Comparison of ENCODE assay signal across 12 cellular contexts in the genomic region with DNA sequence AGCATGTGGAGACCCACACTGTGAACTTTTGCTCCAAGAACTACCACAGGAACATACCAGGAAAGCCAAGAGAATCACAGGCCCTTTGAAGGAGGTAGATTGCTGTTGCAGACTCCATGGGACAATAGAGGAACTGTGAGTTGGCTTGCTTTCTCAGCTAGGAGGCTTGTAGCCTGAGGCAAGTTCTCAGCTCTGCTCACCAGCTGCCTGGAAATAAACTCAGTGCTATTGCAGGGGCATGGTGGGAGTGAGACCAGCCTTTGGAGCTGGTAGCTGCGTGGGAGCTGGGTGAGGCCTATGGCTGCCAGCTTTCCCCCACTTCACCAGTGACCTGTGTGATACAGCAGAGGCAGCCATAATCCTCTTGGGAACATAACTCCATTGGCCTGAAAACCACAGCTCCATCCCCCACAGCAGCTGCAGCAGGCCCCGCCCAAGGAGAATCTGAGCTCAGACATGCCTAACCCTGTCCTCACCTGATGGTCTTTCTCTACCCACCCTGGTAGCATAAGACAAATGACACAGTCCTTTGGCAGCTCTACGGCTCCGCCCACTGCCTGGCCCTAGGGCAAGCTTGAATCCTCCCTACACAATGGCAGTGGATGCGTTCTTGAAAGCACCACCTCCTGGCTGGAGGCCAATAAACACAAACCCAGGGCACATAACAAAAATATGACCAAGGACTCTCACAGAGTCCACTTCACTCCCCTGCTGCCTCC.
A peak's percentile ranks its signal among the peaks of the same experiment; 100 is the strongest.
DNase-seq lines count a peak whose midpoint lies in the region; ATAC-seq and TF ChIP-seq lines count a peak whose summit lies in the region.
"Had no signal": no experiment of that assay in that cellular context is flagged by ENCODE, and none has a peak within 500 bp of the region (broad histone marks: within the 10 kb centered on the region; RNA-seq: fewer than 3 reads in every experiment).

No MANE protein-coding gene starts in this region.

- 73% methylated on average over 5 of the region's 5 CpGs; no CpG with 5 or more reads in 1 of the 2 donors for WGBS in transverse colon (ENCODE audit: low coverage in 1 of 2), 2 donors

- intact Hi-C loops in transverse colon (cut with DNase I; ENCODE audit: low total_unique reads), result no loop called here

- H3K36me3 ChIP-seq in transverse colon, result no peaks in the 10 kb centered on the region

- no peak for ATAC-seq in GM19023 (IDR thresholded peaks at IDR 0.05; ENCODE audit: unreplicated experiment)

- no peaks in the 10 kb centered on the region for H3K27me3 ChIP-seq in transverse colon

- TF ChIP-seq EP300 in transverse colon (IDR thresholded peaks at IDR 0.05; ENCODE audit: low read depth), result no peak

- peak; percentile 44 for DNase-seq in DMS153 treated with DMSO at 0.1 percent for 48 hours (lab: John Stamatoyannopoulos, UW; ENCODE audit: unreplicated experiment)
- peak; percentile 56 for DNase-seq in NCI-H1436 treated with DMSO at 0.1 percent for 48 hours (lab: John Stamatoyannopoulos, UW)
- peak; percentile 47 for DNase-seq in NCI-H82 (lab: John Stamatoyannopoulos, UW)
- peak; percentile 94 for DNase-seq in epithelial cell of prostate (ENCODE audit: low read depth, low spot score)
- DNase-seq in HuH-7 (ENCODE audit: low spot score), result no peak
- no peak for DNase-seq in transverse colon
- DNase-seq in central memory CD4-positive, alpha-beta T cell, result no peak
- DNase-seq: amygdala, HCEC 1CT, NCI-H1694 treated with DMSO at 0.1 percent for 48 hours, occipital lobe had no signal

- H3K27ac ChIP-seq in epithelial cell of prostate (peak overlapping the region; percentile 73), transverse colon (no peak overlapping the region)

- H3K4me3 ChIP-seq in transverse colon, result no peak overlapping the region

- in situ Hi-C loops in transverse colon (cut with MboI; ENCODE audit: low pct_ligation_motif_present in 1 of 4, low pct_unique_long_range_greater_than_20kb in 1 of 4, low sequenced_read_pairs in 3 of 4), result no loop called here

- H3K9me3 ChIP-seq in transverse colon, result no peaks in the 10 kb centered on the region

- TF ChIP-seq CTCF in transverse colon (IDR thresholded peaks at IDR 0.05), result no peak

- TF ChIP-seq POLR2A in transverse colon (IDR thresholded peaks at IDR 0.05), result no peak

- H3K4me1 ChIP-seq in transverse colon, result no peaks in the 10 kb centered on the region

Comparison
In these comparisons a context has a peak if more than half of its experiments do, and no peak if none do; other contexts are left out.
1. DNase-seq: peak in DMS153 treated with DMSO at 0.1 percent for 48 hours (single experiment), NCI-H1436 treated with DMSO at 0.1 percent for 48 hours (single experiment), NCI-H82 (single experiment) and epithelial cell of prostate (single experiment); none in HuH-7 (single experiment), transverse colon (single experiment) and central memory CD4-positive, alpha-beta T cell (single experiment).